In the genomic region with DNA sequence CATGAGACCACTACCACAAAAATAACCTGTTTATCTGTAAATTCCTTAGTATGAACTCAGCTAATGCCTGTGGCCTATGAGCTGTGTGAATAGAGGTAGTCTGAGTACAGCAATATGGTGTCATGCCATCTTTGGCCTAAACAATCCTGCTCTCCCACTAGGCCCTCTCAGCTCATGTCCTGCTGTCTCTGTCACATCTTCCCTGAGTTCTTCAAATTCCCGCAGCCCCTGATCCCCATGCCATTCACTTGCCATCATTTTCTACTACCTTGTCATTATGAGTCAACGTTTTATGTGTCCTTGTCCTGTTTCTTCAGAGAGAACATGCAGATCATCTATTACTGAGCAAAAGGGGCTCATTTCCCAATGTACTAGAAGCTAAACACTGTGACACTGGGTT, we compare ENCODE assay signal across 30 cellular contexts.
A peak's percentile ranks its signal among the peaks of the same experiment; 100 is the strongest.
DNase-seq lines count a peak whose midpoint lies in the region; ATAC-seq, FAIRE-seq and TF ChIP-seq lines count a peak whose summit lies in the region.
"Had no signal": no experiment of that assay in that cellular context is flagged by ENCODE, and none has a peak within 500 bp of the region (broad histone marks: within the 10 kb centered on the region; RNA-seq: fewer than 3 reads in every experiment).

No MANE protein-coding gene starts in this region.

- H3K4me2 ChIP-seq in HepG2 (ENCODE audit: low read depth, low read length): no peak overlapping the region
- H3K4me2 ChIP-seq: PC-9 had no signal

- no peaks in the 10 kb centered on the region for H3K27me3 ChIP-seq in HepG2 (ENCODE audit: control insufficient read depth in 1 of 2, insufficient read depth in 2 of 2, low read length in 2 of 2)
- H3K27me3 ChIP-seq in right lobe of liver: no peaks in the 10 kb centered on the region
- no peaks in the 10 kb centered on the region for H3K27me3 ChIP-seq in colonic mucosa
- H3K27me3 ChIP-seq: BE2C, SJCRH30 had no signal

- H3K9me3 ChIP-seq in HepG2 (ENCODE audit: low read length) (no peaks in the 10 kb centered on the region), right lobe of liver (no peaks in the 10 kb centered on the region), colonic mucosa (no peaks in the 10 kb centered on the region)
- H3K9me3 ChIP-seq: BE2C, SJCRH30 had no signal

- intact Hi-C loops in HepG2 (cut with micrococcal nuclease; ENCODE audit: unreplicated experiment) (no loop called here), right lobe of liver (cut with DNase I) (no loop called here), colonic mucosa (cut with DNase I) (no loop called here)

- H3K36me3 Mint-ChIP-seq in endothelial cell (ENCODE audit: low read depth, unreplicated experiment): peaks cover 4% of the 10 kb centered on the region
- H3K36me3 Mint-ChIP-seq in nephron progenitor cell (ENCODE audit: low read depth): no peaks in the 10 kb centered on the region
- H3K36me3 Mint-ChIP-seq: CD14-positive monocyte; CD8-positive, alpha-beta memory T cell had no signal

- no peak for TF ChIP-seq RAD21 in HepG2 (CRISPR knock-in tag; IDR thresholded peaks at IDR 0.05)

- DNase-seq in HepG2 (ENCODE audit: low spot score) (peak; percentile 17), right lobe of liver (no peak), endothelial cell (ENCODE audit: low spot score) (no peak), nephron progenitor cell (no peak), GM12891 (ENCODE audit: insufficient read length, low spot score) (no peak), colonic mucosa (no peak)
- DNase-seq: 8988T; ACHN; BE2C; CD8-positive, alpha-beta memory T cell; DMS 273 treated with DMSO at 0.1 percent for 48 hours; DMS79; EL; GDM1; Kasumi-1; NCI-H1105 treated with DMSO at 0.1 percent for 48 hours; NCI-H2029; NCI-H446; NCI-H524 treated with DMSO at 0.1 percent for 48 hours; NCI-H774; NK-92 treated with Interleukin-12 subunit alpha and Interleukin-12 subunit beta, amount 100 ng/mL, for 24 hours; PC-9; SJCRH30 had no signal

- no peaks in the 10 kb centered on the region for H4K20me1 ChIP-seq in HepG2 (ENCODE audit: insufficient read depth, low read length)

- no peak overlapping the region for H2AFZ ChIP-seq in HepG2 (ENCODE audit: low read length)
- H2AFZ ChIP-seq: PC-9 had no signal

- FAIRE-seq in HepG2 (lab: Jason Lieb, UNC) (no peak), GM12891 (lab: Jason Lieb, UNC) (no peak)
- FAIRE-seq: GM12878, K562 had no signal

- in situ Hi-C loops in HepG2 (cut with HindIII; ENCODE audit: extremely low pct_ligation_motif_present, low pct_unique_long_range_greater_than_20kb): no loop called here

- peaks cover 82% of the 10 kb centered on the region for H3K4me1 ChIP-seq in HepG2 (ENCODE audit: insufficient read depth, low read length)
- H3K4me1 ChIP-seq in right lobe of liver: peaks cover 0 to 39% (median 9%) of the 10 kb centered on the region in 4 donors
- H3K4me1 ChIP-seq in colonic mucosa: no peaks in the 10 kb centered on the region
- H3K4me1 ChIP-seq: SJCRH30 had no signal

- H3K27ac ChIP-seq in HepG2 (ENCODE audit: extremely low read length, insufficient read depth, low read length) (peak overlapping the region; percentile 23), right lobe of liver (no peak overlapping the region), colonic mucosa (no peak overlapping the region)
- H3K27ac ChIP-seq: HL-60, PC-9, SJCRH30 had no signal

- peak overlapping the region; percentile 28 for H3K27ac Mint-ChIP-seq in endothelial cell (ENCODE audit: unreplicated experiment)
- H3K27ac Mint-ChIP-seq in nephron progenitor cell: peak overlapping the region; percentile 10
- H3K27ac Mint-ChIP-seq: CD8-positive, alpha-beta memory T cell had no signal

- peaks cover 36% of the 10 kb centered on the region for H3K79me2 ChIP-seq in HepG2 (ENCODE audit: insufficient read depth, low read length)

- no TSS peak for BruUV-seq in HepG2 (replicated peaks; lab: Mats Ljungman, UMichigan)

- H3K4me1 Mint-ChIP-seq in endothelial cell (ENCODE audit: unreplicated experiment) (peaks cover 50% of the 10 kb centered on the region), nephron progenitor cell (peaks cover 18% of the 10 kb centered on the region)
- H3K4me1 Mint-ChIP-seq: CD8-positive, alpha-beta memory T cell had no signal

- WGBS in HepG2 (ENCODE audit: low lambda C conversion rate): 93% methylated on average over 2 of the region's 2 CpGs
- WGBS in right lobe of liver (ENCODE audit: insufficient coverage, low coverage, low lambda C conversion rate, missing lambda C conversion rate): 79% methylated on average over 2 of the region's 2 CpGs

- POLR2A ChIA-PET in HepG2 (lab: Yijun Ruan, JAX): interaction anchor here (1.3 to 1.6 kb wide), 2 partner anchors 106 to 119 kb away, joined by 4 to 5 read pairs; no protein-coding TSS in a partner anchor

- TF ChIP-seq POLR2A in HepG2 (IDR thresholded peaks at IDR 0.05; ENCODE audit: insufficient read depth in 1 of 2, low read depth in 2 of 2, low read length in 2 of 2) (no peak), right lobe of liver (IDR thresholded peaks at IDR 0.05) (no peak), GM12891 (IDR thresholded peaks at IDR 0.05; ENCODE audit: low read depth, low read length) (no peak)

- H3K9ac ChIP-seq in HepG2 (ENCODE audit: insufficient read depth, low read depth, low read length) (no peak overlapping the region), colonic mucosa (ENCODE audit: low read depth in 2 of 2, low read length in 2 of 2) (no peak overlapping the region)

- TF ChIP-seq EP300 in HepG2 (IDR thresholded peaks at IDR 0.05; ENCODE audit: low read depth in 2 of 2, low read length in 2 of 2) (no peak), HepG2 (CRISPR knock-in tag; IDR thresholded peaks at IDR 0.05; ENCODE audit: borderline replicate concordance) (no peak)

- H3K4me3 Mint-ChIP-seq in endothelial cell (ENCODE audit: unreplicated experiment) (no peak overlapping the region), nephron progenitor cell (no peak overlapping the region)
- H3K4me3 Mint-ChIP-seq: CD14-positive monocyte; CD8-positive, alpha-beta memory T cell had no signal

- TF ChIP-seq CTCF in HepG2 (CRISPR knock-in tag; IDR thresholded peaks at IDR 0.05) (no peak), right lobe of liver (IDR thresholded peaks at IDR 0.05) (no peak), endothelial cell (IDR thresholded peaks at IDR 0.05; ENCODE audit: unreplicated experiment) (no peak), nephron progenitor cell (IDR thresholded peaks at IDR 0.05) (no peak), colonic mucosa (IDR thresholded peaks at IDR 0.05) (no peak)

- no peaks in the 10 kb centered on the region for H3K36me3 ChIP-seq in HepG2 (replicated peaks in 1 of 2; ENCODE audit: control insufficient read depth in 1 of 2, insufficient read depth in 2 of 2, low read length in 2 of 2)
- H3K36me3 ChIP-seq in right lobe of liver: no peaks in the 10 kb centered on the region
- H3K36me3 ChIP-seq in colonic mucosa: no peaks in the 10 kb centered on the region
- H3K36me3 ChIP-seq: BE2C, SJCRH30 had no signal

- H3K4me3 ChIP-seq in HepG2 (replicated peaks in 1 of 3; ENCODE audit: insufficient read depth in 1 of 3, low read depth in 2 of 3, low read length in 3 of 3) (no peak overlapping the region), right lobe of liver (no peak overlapping the region), colonic mucosa (no peak overlapping the region)
- H3K4me3 ChIP-seq: GM12878, K562, PC-9, SJCRH30 had no signal

- H3K9me3 Mint-ChIP-seq in endothelial cell (ENCODE audit: unreplicated experiment) (no peaks in the 10 kb centered on the region), nephron progenitor cell (no peaks in the 10 kb centered on the region)
- H3K9me3 Mint-ChIP-seq: CD8-positive, alpha-beta memory T cell had no signal

- CTCF ChIA-PET in HepG2 (lab: Yijun Ruan, JAX; ENCODE audit: low intra/inter-chr PET ratio, low total read pairs): no interaction called here

- ATAC-seq in HepG2 (no peak), right lobe of liver (no peak), HG03045 (IDR thresholded peaks at IDR 0.05; ENCODE audit: unreplicated experiment) (no peak)
- ATAC-seq: GM12878, K562, Right ventricle myocardium inferior, SK-N-SH treated with all-trans-retinoic acid at 6 μM for 48 hours had no signal

- peaks cover 7% of the 10 kb centered on the region for H3K27me3 Mint-ChIP-seq in endothelial cell (ENCODE audit: unreplicated experiment)
- H3K27me3 Mint-ChIP-seq in nephron progenitor cell (ENCODE audit: low read depth, poor library complexity): peaks cover 6% of the 10 kb centered on the region

TF ChIP-seq in HepG2, 621 proteins besides CTCF, POLR2A, EP300 and RAD21:
- TF ChIP-seq ZFP37 (CRISPR knock-in tag; IDR thresholded peaks at IDR 0.05; ENCODE audit: borderline replicate concordance) (no peak), ZFX (CRISPR knock-in tag; IDR thresholded peaks at IDR 0.05; ENCODE audit: low read depth) (0 out of 2 replicates have a peak, but pooled peaks have one; percentile 12)
TF ChIP-seq in HepG2: peak in this region for 1.

TF ChIP-seq in GM12891, 5 proteins besides CTCF, POLR2A, EP300 and RAD21:
- TF ChIP-seq POLR2AphosphoS5 (IDR thresholded peaks at IDR 0.05; ENCODE audit: low read depth, low read length): no peak
- no peak for TF ChIP-seq SPI1 (IDR thresholded peaks at IDR 0.05; ENCODE audit: low read depth, low read length)
- TF ChIP-seq PAX5 (IDR thresholded peaks at IDR 0.05; ENCODE audit: insufficient read depth, low read length, severe bottlenecking): no peak
- TF ChIP-seq TAF1 (IDR thresholded peaks at IDR 0.05; ENCODE audit: low read depth, low read length): no peak
- TF ChIP-seq POU2F2 (IDR thresholded peaks at IDR 0.05; ENCODE audit: low read depth, low read length): no peak
TF ChIP-seq in GM12891: peak in this region for 0.
